2 cellular contexts compared by ENCODE assay signal in genomic region chr1:208107415-208107814, GRCh38.
TF ChIP-seq lines count a peak whose summit lies in the region.

No MANE protein-coding gene starts in this region.

TF ChIP-seq in A549, 52 proteins besides CTCF, POLR2A, EP300 and RAD21 (continued from another document):
- TF ChIP-seq, protein P1, sequence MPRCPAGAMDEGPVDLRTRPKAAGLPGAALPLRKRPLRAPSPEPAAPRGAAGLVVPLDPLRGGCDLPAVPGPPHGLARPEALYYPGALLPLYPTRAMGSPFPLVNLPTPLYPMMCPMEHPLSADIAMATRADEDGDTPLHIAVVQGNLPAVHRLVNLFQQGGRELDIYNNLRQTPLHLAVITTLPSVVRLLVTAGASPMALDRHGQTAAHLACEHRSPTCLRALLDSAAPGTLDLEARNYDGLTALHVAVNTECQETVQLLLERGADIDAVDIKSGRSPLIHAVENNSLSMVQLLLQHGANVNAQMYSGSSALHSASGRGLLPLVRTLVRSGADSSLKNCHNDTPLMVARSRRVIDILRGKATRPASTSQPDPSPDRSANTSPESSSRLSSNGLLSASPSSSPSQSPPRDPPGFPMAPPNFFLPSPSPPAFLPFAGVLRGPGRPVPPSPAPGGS (IDR thresholded peaks at IDR 0.05): no peak
- TF ChIP-seq TFCP2L1 (CRISPR knock-in tag; IDR thresholded peaks at IDR 0.05) (no peak), CHD2 (IDR thresholded peaks at IDR 0.05; ENCODE audit: low read length, partially characterized antibody) (no peak), RARB (CRISPR knock-in tag; IDR thresholded peaks at IDR 0.05) (no peak), NR3C1 (IDR thresholded peaks at IDR 0.05) (no peak), JUN (IDR thresholded peaks at IDR 0.05) (no peak)

TF ChIP-seq in endothelial cell of umbilical vein, 7 proteins besides CTCF, POLR2A, EP300 and RAD21 (continued from another document):
- no peak for TF ChIP-seq JUN (IDR thresholded peaks at IDR 0.05; ENCODE audit: borderline replicate concordance, insufficient read depth, insufficient read length, low read depth)
- TF ChIP-seq, protein P2, sequence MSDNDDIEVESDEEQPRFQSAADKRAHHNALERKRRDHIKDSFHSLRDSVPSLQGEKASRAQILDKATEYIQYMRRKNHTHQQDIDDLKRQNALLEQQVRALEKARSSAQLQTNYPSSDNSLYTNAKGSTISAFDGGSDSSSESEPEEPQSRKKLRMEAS (IDR thresholded peaks at IDR 0.05; ENCODE audit: insufficient read depth, insufficient read length): no peak
- TF ChIP-seq EZH2 (IDR thresholded peaks at IDR 0.05; ENCODE audit: borderline replicate concordance, low read depth, low read length, severe bottlenecking): no peak
- no peak for TF ChIP-seq FOS (IDR thresholded peaks at IDR 0.05; ENCODE audit: borderline replicate concordance, insufficient read depth, low read length)
